ENCODE assay signal across 27 cellular contexts in the genomic region with DNA sequence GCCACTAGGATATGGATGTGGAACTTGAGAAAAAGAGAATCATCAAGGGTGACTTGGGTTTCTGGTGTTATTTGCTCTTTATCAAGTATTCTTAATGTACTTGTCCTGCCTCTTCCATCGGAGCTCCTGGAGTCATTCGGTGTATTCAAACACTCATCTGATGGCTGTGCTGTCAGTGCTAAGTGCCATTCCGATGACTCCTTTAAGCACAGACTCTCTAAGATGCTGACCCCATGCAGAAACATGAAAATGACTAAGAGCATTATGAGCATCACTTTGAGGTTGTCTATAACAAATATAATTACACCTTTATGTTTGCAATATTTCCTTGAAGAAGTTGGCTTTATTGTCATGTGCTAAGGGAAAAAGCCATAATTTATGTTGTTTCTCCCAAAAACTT.
"Had no signal": no experiment of that assay in that cellular context is flagged by ENCODE, and none has a peak within 500 bp of the region (broad histone marks: within the 10 kb centered on the region; RNA-seq: fewer than 3 reads in every experiment).

No MANE protein-coding gene starts in this region.

- H3K36me3 ChIP-seq: ascending aorta, cardiac muscle cell, Peyer's patch had no signal

- H3K4me1 Mint-ChIP-seq: activated CD4-positive, alpha-beta T cell treated with anti-CD3 and anti-CD28 coated beads, Interleukin-2, amount 10 ng/mL, durations not matched to agents 7 days and 5 days; activated naive CD8-positive, alpha-beta T cell treated with anti-CD3 and anti-CD28 coated beads, Interleukin-2, amount 50 U/mL, for 24 hours; T-helper 17 cell had no signal

- H3K36me3 Mint-ChIP-seq: activated CD4-positive, alpha-beta memory T cell treated with anti-CD3 and anti-CD28 coated beads for 36 hours; activated naive CD4-positive, alpha-beta T cell treated with anti-CD3 and anti-CD28 coated beads, Interleukin-2, amount 50 U/mL, for 72 hours had no signal

- H3K27ac Mint-ChIP-seq: activated CD4-positive, alpha-beta memory T cell treated with anti-CD3 and anti-CD28 coated beads for 36 hours; activated CD4-positive, alpha-beta T cell treated with anti-CD3 and anti-CD28 coated beads, Interleukin-2, amount 10 ng/mL, durations not matched to agents 7 days and 5 days; activated naive CD4-positive, alpha-beta T cell treated with anti-CD3 and anti-CD28 coated beads, Interleukin-2, amount 50 U/mL, for 72 hours; activated naive CD8-positive, alpha-beta T cell treated with anti-CD3 and anti-CD28 coated beads, Interleukin-2, amount 50 U/mL, for 24 hours; T-helper 17 cell had no signal

- H3K9me3 Mint-ChIP-seq: activated CD4-positive, alpha-beta memory T cell treated with anti-CD3 and anti-CD28 coated beads for 36 hours; activated CD4-positive, alpha-beta T cell treated with anti-CD3 and anti-CD28 coated beads, Interleukin-2, amount 10 ng/mL, durations not matched to agents 7 days and 5 days; activated naive CD4-positive, alpha-beta T cell treated with anti-CD3 and anti-CD28 coated beads, Interleukin-2, amount 50 U/mL, for 72 hours; activated naive CD8-positive, alpha-beta T cell treated with anti-CD3 and anti-CD28 coated beads, Interleukin-2, amount 50 U/mL, for 24 hours; activated T-cell treated with anti-CD3 and anti-CD28 coated beads, Interleukin-2, amount 50 U/mL, for 4 hours had no signal

- H3K9me3 ChIP-seq: ascending aorta, body of pancreas, Peyer's patch had no signal

- H3K27me3 ChIP-seq: ascending aorta, body of pancreas, cardiac muscle cell, Peyer's patch had no signal

- H3K27ac ChIP-seq: ascending aorta, body of pancreas, cardiac muscle cell, Peyer's patch, VCaP had no signal

- H3K4me3 ChIP-seq: ascending aorta, body of pancreas, cardiac muscle cell, Peyer's patch had no signal

- H3K4me3 Mint-ChIP-seq: activated CD4-positive, alpha-beta memory T cell treated with anti-CD3 and anti-CD28 coated beads for 36 hours; activated CD4-positive, alpha-beta T cell treated with anti-CD3 and anti-CD28 coated beads, Interleukin-2, amount 10 ng/mL, durations not matched to agents 7 days and 5 days; activated naive CD8-positive, alpha-beta T cell treated with anti-CD3 and anti-CD28 coated beads, Interleukin-2, amount 50 U/mL, for 24 hours; activated T-cell treated with anti-CD3 and anti-CD28 coated beads, Interleukin-2, amount 50 U/mL, for 4 hours; T-helper 17 cell had no signal

- DNase-seq: activated CD4-positive, alpha-beta memory T cell treated with anti-CD3 and anti-CD28 coated beads for 36 hours; activated CD4-positive, alpha-beta T cell treated with anti-CD3 and anti-CD28 coated beads, Interleukin-2, amount 10 ng/mL, durations not matched to agents 7 days and 5 days; activated CD4-positive, CD25-positive, alpha-beta regulatory T cell; activated CD8-positive, alpha-beta memory T cell treated with anti-CD3 and anti-CD28 coated beads for 24 hours; activated effector memory CD4-positive, alpha-beta T cell treated with anti-CD3 and anti-CD28 coated beads, Interleukin-2, amount 50 U/mL, for 16 hours; activated naive CD4-positive, alpha-beta T cell treated with Interleukin-2 at 50 U/mL for 16 hours; activated naive CD8-positive, alpha-beta T cell treated with anti-CD3 and anti-CD28 coated beads, Interleukin-2, amount 50 U/mL, for 24 hours; activated T-cell treated with anti-CD3 and anti-CD28 coated beads, Interleukin-2, amount 50 U/mL, for 4 hours; amniotic stem cell; body of pancreas; KG1; NCI-H1092 treated with DMSO at 0.1 percent for 48 hours; NCI-H1417 treated with DMSO at 0.1 percent for 48 hours; NCI-H1694; NCI-H2029; NCI-H345; NCI-H510A treated with DMSO at 0.1 percent for 48 hours; NCI-H69; NK-92 treated with Interleukin-12 subunit alpha and Interleukin-12 subunit beta, amount 100 ng/mL, for 24 hours; Peyer's patch; SHP77 treated with DMSO at 0.1 percent for 48 hours; T-helper 17 cell; T-helper 9 cell had no signal

- ATAC-seq: activated naive CD4-positive, alpha-beta T cell treated with anti-CD3 and anti-CD28 coated beads, Interleukin-2, amount 50 U/mL, for 72 hours; activated naive CD8-positive, alpha-beta T cell treated with anti-CD3 and anti-CD28 coated beads, Interleukin-2, amount 50 U/mL, for 24 hours; activated T-cell treated with anti-CD3 and anti-CD28 coated beads, Interleukin-2, amount 50 U/mL, for 4 hours; body of pancreas; T-helper 17 cell had no signal

- H3K4me1 ChIP-seq: ascending aorta, body of pancreas had no signal
